8 cellular contexts compared by ENCODE assay signal in the genomic region with DNA sequence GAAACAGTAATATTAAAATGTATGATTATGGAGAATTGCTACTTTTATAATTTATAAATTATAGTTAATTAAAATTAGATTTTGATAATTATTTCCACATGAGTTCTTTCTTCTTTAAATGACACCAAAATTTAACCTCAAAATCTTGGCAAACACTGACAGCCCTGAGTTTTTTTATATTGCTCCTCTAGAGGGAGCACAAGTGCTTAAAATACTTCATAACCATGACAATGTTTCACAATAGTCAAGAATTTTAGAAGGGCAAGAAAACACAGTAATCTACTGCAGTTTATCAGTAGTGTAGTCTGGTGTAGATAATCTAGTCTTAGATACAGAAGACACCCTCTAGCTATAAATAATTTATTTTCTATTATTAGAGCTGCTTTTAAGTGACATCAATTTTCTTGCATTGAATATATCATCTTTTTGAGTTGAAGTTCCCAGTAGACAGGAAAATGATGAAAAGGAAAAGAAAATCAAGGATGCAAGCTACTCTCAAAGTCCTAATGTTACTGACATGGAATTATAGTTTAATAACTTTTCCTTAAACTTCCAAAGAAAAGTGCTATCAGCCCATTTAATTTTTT. TPM values are rescaled to one million over a fixed set of nuclear protein-coding genes. Genes with fewer than 3 reads are reported as not detected.
DNase-seq lines count a peak whose midpoint lies in the region; ATAC-seq, FAIRE-seq and TF ChIP-seq lines count a peak whose summit lies in the region.

No MANE protein-coding gene starts in this region.

- no peaks in the 10 kb centered on the region for H3K27me3 Mint-ChIP-seq in endothelial cell (ENCODE audit: unreplicated experiment)

- no peaks in the 10 kb centered on the region for H3K9me3 Mint-ChIP-seq in endothelial cell (ENCODE audit: unreplicated experiment)

- TF ChIP-seq CTCF in endothelial cell (IDR thresholded peaks at IDR 0.05; ENCODE audit: unreplicated experiment) = peak; percentile 68

- H3K36me3 Mint-ChIP-seq in endothelial cell (ENCODE audit: low read depth, unreplicated experiment) = no peaks in the 10 kb centered on the region

- FAIRE-seq in HTR-8/SVneo (lab: Jason Lieb, UNC) = peak; percentile 38

- DNase-seq in DMS 273 (lab: John Stamatoyannopoulos, UW; ENCODE audit: unreplicated experiment) (peak; percentile 62), DMS 273 treated with DMSO at 0.1 percent for 48 hours (lab: John Stamatoyannopoulos, UW) (no peak), HTR-8/SVneo (ENCODE audit: insufficient read length, low spot score) (peak; percentile 78), RKO (ENCODE audit: low spot score) (peak; percentile 73), endothelial cell (ENCODE audit: low spot score) (no peak), myocyte (ENCODE audit: low read depth) (peak; percentile 66), ureter (ENCODE audit: low spot score) (no peak)

- no peak overlapping the region for H3K4me3 Mint-ChIP-seq in endothelial cell (ENCODE audit: unreplicated experiment)

- H3K27ac Mint-ChIP-seq in endothelial cell (ENCODE audit: unreplicated experiment) = no peak overlapping the region

- H3K4me1 Mint-ChIP-seq in endothelial cell (ENCODE audit: unreplicated experiment) = no peaks in the 10 kb centered on the region

- no peak for ATAC-seq in GM21381 (IDR thresholded peaks at IDR 0.05; ENCODE audit: unreplicated experiment)

RNA-seq across cellular contexts. Expression of a gene that starts 14.3 kb away (rescaled TPM):
- total RNA-seq in endothelial cell (ENCODE audit: unreplicated experiment) (not detected), myocyte (13.2 and 18.2 TPM in 2 replicates), ureter (3.4 TPM)
- 0.54 TPM for polyA plus RNA-seq in myocyte (2012)

RNA-seq across cellular contexts. Expression of a gene that starts 32.3 kb away (rescaled TPM):
- total RNA-seq in endothelial cell (ENCODE audit: unreplicated experiment) (0.23 TPM), myocyte (0.16 TPM in 1 of 2 replicates, not detected in the other), ureter (2.7 TPM)
- polyA plus RNA-seq in myocyte (2012) = not detected

Comparison
In these comparisons a context has a peak if more than half of its experiments do, and no peak if none do; other contexts are left out.
1. DNase-seq: peak in DMS 273 (single experiment), HTR-8/SVneo (single experiment), RKO (single experiment) and myocyte (single experiment); none in DMS 273 treated with DMSO at 0.1 percent for 48 hours (single experiment), endothelial cell (single experiment) and ureter (single experiment).